1 cellular context compared by ENCODE assay signal in genomic region chr10:110273474-110273873, GRCh38.
TF ChIP-seq lines count a peak whose summit lies in the region.

No MANE protein-coding gene starts in this region.

TF ChIP-seq in HEK293, 187 proteins besides CTCF, POLR2A, EP300 and RAD21 (continued from another document):
- TF ChIP-seq PRDM6 (tag by site-specific recombination; IDR thresholded peaks at IDR 0.05) = no peak
- peak; percentile 56; the same call in 1 of the 2 replicates for TF ChIP-seq ZNF629 (tag by site-specific recombination; IDR thresholded peaks at IDR 0.05)
- TF ChIP-seq ZNF157 (tag by site-specific recombination; IDR thresholded peaks at IDR 0.05) = no peak
- no peak for TF ChIP-seq ZNF335 (tag by site-specific recombination; conservative IDR thresholded peaks at IDR 0.05)
